15 cellular contexts compared by ENCODE assay signal in the genomic region with DNA sequence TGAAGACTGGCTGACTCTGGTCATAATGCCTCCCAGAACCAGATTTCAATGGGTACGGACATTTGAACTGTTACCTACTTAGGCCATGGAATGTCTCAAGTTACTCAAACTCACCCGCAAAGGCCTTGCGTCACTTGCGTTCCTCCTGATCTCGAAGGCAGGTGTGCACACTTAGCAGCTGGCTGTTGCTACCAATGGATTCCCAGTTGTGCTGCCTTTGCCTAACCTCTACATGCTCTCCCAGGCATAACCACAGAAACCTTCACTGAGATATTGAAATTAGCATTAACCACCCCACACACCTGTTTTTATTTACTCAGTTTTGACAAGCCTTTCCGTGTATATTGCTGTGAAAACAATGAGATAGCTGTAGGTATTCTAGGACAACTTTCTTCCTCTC.
A peak's percentile ranks its signal among the peaks of the same experiment; 100 is the strongest.
DNase-seq lines count a peak whose midpoint lies in the region; ATAC-seq lines count a peak whose summit lies in the region.
"Had no signal": no experiment of that assay in that cellular context is flagged by ENCODE, and none has a peak within 500 bp of the region (broad histone marks: within the 10 kb centered on the region; RNA-seq: fewer than 3 reads in every experiment).

No MANE protein-coding gene starts in this region.

- intact Hi-C loops in posterior cingulate gyrus (cut with DNase I) = no loop called here

- ATAC-seq in GM18858 (IDR thresholded peaks at IDR 0.05; ENCODE audit: unreplicated experiment) (peak; percentile 68), GM21526 (IDR thresholded peaks at IDR 0.05; ENCODE audit: low FRiP score, unreplicated experiment) (peak; percentile 86), HG03442 (IDR thresholded peaks at IDR 0.05; ENCODE audit: unreplicated experiment) (peak; percentile 64), HG03439 (IDR thresholded peaks at IDR 0.05; ENCODE audit: unreplicated experiment) (no peak)
- ATAC-seq: activated CD4-positive, alpha-beta T cell treated with anti-CD3 and anti-CD28 coated beads for 36 hours; activated naive CD4-positive, alpha-beta T cell treated with anti-CD3 and anti-CD28 coated beads, Interleukin-2, amount 50 U/mL, for 72 hours; esophagus mucosa had no signal

- DNase-seq in SHP77 (lab: John Stamatoyannopoulos, UW) (peak; percentile 21 to 44), NCI-H1048 (lab: John Stamatoyannopoulos, UW) (no peak), kidney glomerular epithelial cell (lab: John Stamatoyannopoulos, UW) (no peak), posterior cingulate gyrus (no peak)
- DNase-seq: activated CD4-positive, alpha-beta T cell treated with anti-CD3 and anti-CD28 coated beads for 36 hours; dermis blood vessel endothelial cell; glutamatergic neuron; NCI-H446 treated with DMSO at 0.1 percent for 48 hours; SK-N-SH had no signal

Comparison
In these comparisons a context has a peak if more than half of its experiments do, and no peak if none do; other contexts are left out.
1. DNase-seq: peak in SHP77 (2 of 2); none in NCI-H1048 (single experiment), kidney glomerular epithelial cell (single experiment) and posterior cingulate gyrus (0 of 10).